Comparison of ENCODE assay signal across 14 cellular contexts in the genomic region with DNA sequence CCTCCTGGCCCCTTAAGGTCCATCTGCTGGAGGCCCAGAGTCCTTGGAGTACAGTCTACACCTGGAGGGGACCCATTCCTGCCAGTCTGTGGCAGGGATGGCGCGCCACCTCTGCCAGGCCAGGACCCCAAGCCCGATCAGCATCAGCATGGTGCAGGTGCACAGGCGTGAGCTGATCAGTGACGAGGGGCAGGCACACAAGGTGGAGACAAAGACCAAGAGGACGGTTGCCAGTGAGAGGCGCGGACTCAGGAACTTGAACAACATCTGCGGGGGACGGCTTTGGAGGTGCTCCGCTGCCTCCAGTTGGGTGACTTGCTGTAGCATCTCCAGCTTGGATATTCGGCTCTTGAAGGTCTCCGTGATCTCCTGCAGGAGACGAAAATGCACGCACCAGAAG. TPM values are rescaled to one million over a fixed set of nuclear protein-coding genes. Genes with fewer than 3 reads are reported as not detected.
"Had no signal": no experiment of that assay in that cellular context is flagged by ENCODE, and none has a peak within 500 bp of the region (broad histone marks: within the 10 kb centered on the region; RNA-seq: fewer than 3 reads in every experiment).

No MANE protein-coding gene starts in this region.

RNA-seq across cellular contexts. Expression of gene OPN1LW, which starts 15.3 kb away (rescaled TPM):
- total RNA-seq: activated B cell treated with CpG ODN at 0.5 μM for 24 hours; activated CD4-positive, alpha-beta memory T cell treated with anti-CD3 and anti-CD28 coated beads for 36 hours; activated CD4-positive, alpha-beta memory T cell treated with anti-CD3 and anti-CD28 coated beads, Interleukin-2, amount 10 ng/mL, durations not matched to agents 7 days and 5 days; activated CD4-positive, alpha-beta T cell treated with anti-CD3 and anti-CD28 coated beads for 36 hours; activated CD4-positive, alpha-beta T cell treated with anti-CD3 and anti-CD28 coated beads, Interleukin-2, amount 10 ng/mL, durations not matched to agents 24 days and 14 days; activated CD4-positive, alpha-beta T cell treated with anti-CD3 and anti-CD28 coated beads, Interleukin-2, amount 10 ng/mL, durations not matched to agents 7 days and 5 days; activated CD8-positive, alpha-beta memory T cell treated with anti-CD3 and anti-CD28 coated beads for 36 hours; activated CD8-positive, alpha-beta memory T cell treated with anti-CD3 and anti-CD28 coated beads, Interleukin-2, amount 10 ng/mL, durations not matched to agents 7 days and 5 days; activated CD8-positive, alpha-beta T cell treated with anti-CD3 and anti-CD28 coated beads for 36 hours; activated CD8-positive, alpha-beta T cell treated with anti-CD3 and anti-CD28 coated beads, Interleukin-2, amount 10 ng/mL, durations not matched to agents 7 days and 5 days; T-helper 1 cell treated with Interleukin-12 subunit alpha and Interleukin-12 subunit beta and Interleukin-4 antibody, amounts not matched to agents 30 ng/mL and 1 ng/mL, for 36 hours; T-helper 17 cell; T-helper 2 cell treated with Interferon-gamma antibody and Interleukin-4, amounts not matched to agents 100 ng/mL and 5 ng/mL, for 36 hours; WTC11 had no signal

RNA-seq across cellular contexts. Expression of gene OPN1MW, which starts 23.1 kb away (rescaled TPM):
- total RNA-seq: activated B cell treated with CpG ODN at 0.5 μM for 24 hours; activated CD4-positive, alpha-beta memory T cell treated with anti-CD3 and anti-CD28 coated beads for 36 hours; activated CD4-positive, alpha-beta memory T cell treated with anti-CD3 and anti-CD28 coated beads, Interleukin-2, amount 10 ng/mL, durations not matched to agents 7 days and 5 days; activated CD4-positive, alpha-beta T cell treated with anti-CD3 and anti-CD28 coated beads for 36 hours; activated CD4-positive, alpha-beta T cell treated with anti-CD3 and anti-CD28 coated beads, Interleukin-2, amount 10 ng/mL, durations not matched to agents 24 days and 14 days; activated CD4-positive, alpha-beta T cell treated with anti-CD3 and anti-CD28 coated beads, Interleukin-2, amount 10 ng/mL, durations not matched to agents 7 days and 5 days; activated CD8-positive, alpha-beta memory T cell treated with anti-CD3 and anti-CD28 coated beads for 36 hours; activated CD8-positive, alpha-beta memory T cell treated with anti-CD3 and anti-CD28 coated beads, Interleukin-2, amount 10 ng/mL, durations not matched to agents 7 days and 5 days; activated CD8-positive, alpha-beta T cell treated with anti-CD3 and anti-CD28 coated beads for 36 hours; activated CD8-positive, alpha-beta T cell treated with anti-CD3 and anti-CD28 coated beads, Interleukin-2, amount 10 ng/mL, durations not matched to agents 7 days and 5 days; T-helper 1 cell treated with Interleukin-12 subunit alpha and Interleukin-12 subunit beta and Interleukin-4 antibody, amounts not matched to agents 30 ng/mL and 1 ng/mL, for 36 hours; T-helper 17 cell; T-helper 2 cell treated with Interferon-gamma antibody and Interleukin-4, amounts not matched to agents 100 ng/mL and 5 ng/mL, for 36 hours; WTC11 had no signal
